In the genomic region with DNA sequence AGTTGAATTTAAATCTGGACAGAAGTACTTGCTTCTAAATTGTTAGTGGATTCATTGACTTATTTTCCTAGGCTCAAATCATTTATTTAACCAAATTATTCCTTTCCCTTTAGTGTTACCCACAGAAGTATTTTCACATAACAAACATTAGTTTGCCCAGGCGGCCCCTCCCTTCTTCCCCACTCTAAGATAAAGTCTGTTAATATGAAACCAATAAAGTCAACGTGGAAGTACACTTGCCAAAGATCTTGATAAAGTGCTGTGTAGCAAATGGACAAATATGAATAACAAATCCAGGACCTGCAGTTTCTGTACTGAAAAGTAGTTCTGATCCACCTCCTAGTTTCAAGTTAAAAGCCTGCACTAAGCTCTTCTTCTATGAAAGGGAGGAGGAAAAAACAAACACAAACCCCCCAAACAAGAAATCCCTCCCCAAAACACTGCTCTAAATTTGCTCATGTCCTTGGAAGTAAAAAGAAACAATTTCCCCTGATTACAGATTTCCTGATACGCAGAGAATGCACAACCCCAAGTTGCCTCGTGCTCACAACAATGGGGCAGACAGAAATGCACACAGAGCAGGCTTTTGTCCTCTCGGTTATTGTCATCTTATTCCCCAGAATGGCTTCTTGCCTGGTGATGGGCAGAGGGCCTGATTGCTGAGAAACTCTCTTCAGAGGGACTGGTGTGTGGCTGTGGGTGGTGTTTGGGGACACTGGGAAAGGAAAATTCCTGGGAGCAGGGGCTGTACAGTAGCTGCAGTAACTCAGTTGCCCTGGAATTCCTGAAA, we compare ENCODE assay signal across 12 cellular contexts. TPM values are rescaled to one million over a fixed set of nuclear protein-coding genes. Genes with fewer than 3 reads are reported as not detected.
DNase-seq lines count a peak whose midpoint lies in the region; ATAC-seq and TF ChIP-seq lines count a peak whose summit lies in the region.
"Had no signal": no experiment of that assay in that cellular context is flagged by ENCODE, and none has a peak within 500 bp of the region (broad histone marks: within the 10 kb centered on the region; RNA-seq: fewer than 3 reads in every experiment).

No MANE protein-coding gene starts in this region.

- peaks cover 11% of the 10 kb centered on the region for H3F3A ChIP-seq in OCI-LY1 (ENCODE audit: insufficient read depth, low read length)

- WGBS in neuronal stem cell (ENCODE audit: extremely low coverage in 2 of 2, insufficient read length in 2 of 2, insufficient replicate concordance in 1 of 2), 2 donors: no CpG with 5 or more reads among the region's 5 CpGs

- no peaks in the 10 kb centered on the region for H3K9me3 Mint-ChIP-seq in CD8-positive, alpha-beta memory T cell
- H3K9me3 Mint-ChIP-seq in dendritic cell treated with granulocyte-macrophage colony-stimulating factor and Interleukin-4, amounts not matched to agents 40 ng/mL and 50 ng/mL, for 4 days: no peaks in the 10 kb centered on the region

- H2AFZ ChIP-seq in OCI-LY1 (ENCODE audit: low read length) (0 out of 2 replicates have a peak overlapping the region, but pooled peaks have one; percentile 73), neuronal stem cell (ENCODE audit: low read length) (peak overlapping the region; percentile 55)

- no peaks in the 10 kb centered on the region for H3K79me2 ChIP-seq in OCI-LY1 (ENCODE audit: insufficient read depth, low read length)

- H3K9me3 ChIP-seq in CD8-positive, alpha-beta memory T cell (ENCODE audit: low read length): no peaks in the 10 kb centered on the region
- H3K9me3 ChIP-seq in OCI-LY1 (ENCODE audit: low read length) (no peaks in the 10 kb centered on the region), neuronal stem cell (replicated peaks in 1 of 2; ENCODE audit: control insufficient read depth in 2 of 2, insufficient read depth in 1 of 2, low read depth in 1 of 2, low read length in 2 of 2) (no peaks in the 10 kb centered on the region)
- H3K9me3 ChIP-seq: breast epithelium had no signal

- H3K79me1 ChIP-seq in neuronal stem cell (ENCODE audit: low read depth, low read length): no peaks in the 10 kb centered on the region

- H3K9ac ChIP-seq in OCI-LY1 (ENCODE audit: low read length) (peak overlapping the region; percentile 68), neuronal stem cell (ENCODE audit: low read depth, low read length, poor library complexity) (no peak overlapping the region)

- H2BK120ac ChIP-seq in neuronal stem cell (ENCODE audit: low read depth, low read length): no peak overlapping the region

- no peak overlapping the region for H3K18ac ChIP-seq in neuronal stem cell (ENCODE audit: low read length)

- peak overlapping the region in 6 of 7 donors; percentile 4 to 72 (median 35) for H3K4me3 Mint-ChIP-seq in CD8-positive, alpha-beta memory T cell
- H3K4me3 Mint-ChIP-seq in dendritic cell treated with granulocyte-macrophage colony-stimulating factor and Interleukin-4, amounts not matched to agents 40 ng/mL and 50 ng/mL, for 4 days: no peak overlapping the region

- peak overlapping the region; percentile 82 to 98 (median 96) for H3K27ac Mint-ChIP-seq in CD8-positive, alpha-beta memory T cell
- H3K27ac Mint-ChIP-seq in dendritic cell treated with granulocyte-macrophage colony-stimulating factor and Interleukin-4, amounts not matched to agents 40 ng/mL and 50 ng/mL, for 4 days: peak overlapping the region; percentile 68

- POLR2A ChIA-PET in CD8-positive, alpha-beta memory T cell (lab: Charles Lee): interaction anchor here (1.9 to 2.9 kb wide), 3 partner anchors 20 to 89 kb away, joined by 8 to 20 read pairs (median 10); no protein-coding TSS in a partner anchor

- no peaks in the 10 kb centered on the region for H3K9me2 ChIP-seq in OCI-LY1 (ENCODE audit: low read depth, low read length)

- peaks cover 58 to 78% (median 77%) of the 10 kb centered on the region in 3 donors for H3K4me1 Mint-ChIP-seq in CD8-positive, alpha-beta memory T cell
- peaks cover 30% of the 10 kb centered on the region for H3K4me1 Mint-ChIP-seq in dendritic cell treated with granulocyte-macrophage colony-stimulating factor and Interleukin-4, amounts not matched to agents 40 ng/mL and 50 ng/mL, for 4 days (ENCODE audit: low read depth)

- no peak for ATAC-seq in GM21529 (IDR thresholded peaks at IDR 0.05; ENCODE audit: unreplicated experiment)
- no peak for ATAC-seq in HG03175 (IDR thresholded peaks at IDR 0.05; ENCODE audit: unreplicated experiment)

- no peak for TF ChIP-seq CTCF in OCI-LY1 (IDR thresholded peaks at IDR 0.05; ENCODE audit: low read length)

- no peak overlapping the region for H4K91ac ChIP-seq in neuronal stem cell (ENCODE audit: low read depth, low read length, poor library complexity)

- H3K4me1 ChIP-seq in CD8-positive, alpha-beta memory T cell (ENCODE audit: insufficient read depth, low read length): peaks cover 65% of the 10 kb centered on the region
- H3K4me1 ChIP-seq in OCI-LY1 (ENCODE audit: insufficient read depth, low read length, severe bottlenecking) (peaks cover 65% of the 10 kb centered on the region), neuronal stem cell (ENCODE audit: control insufficient read depth in 2 of 2, insufficient read depth in 1 of 2, low read depth in 1 of 2, low read length in 2 of 2) (peaks cover 0 to 23% of the 10 kb centered on the region in 2 donors)
- H3K4me1 ChIP-seq: breast epithelium had no signal

- no peak overlapping the region for H2BK15ac ChIP-seq in neuronal stem cell (ENCODE audit: low read length)

- no peak for DNase-seq in CD8-positive, alpha-beta memory T cell
- DNase-seq in neuronal stem cell (ENCODE audit: low spot score) (peak; percentile 15), NCI-H524 (lab: John Stamatoyannopoulos, UW) (no peak), A172 (ENCODE audit: low spot score) (no peak)
- DNase-seq: stimulated activated CD4-positive, alpha-beta T cell treated with anti-CD3 and anti-CD28 coated beads, Interleukin-4, amount 100 ng/mL, for 1 hour had no signal

- no peak overlapping the region for H2BK5ac ChIP-seq in neuronal stem cell (ENCODE audit: low read length)

- no peak overlapping the region for H2AK5ac ChIP-seq in neuronal stem cell (ENCODE audit: low read depth, low read length)

- peak overlapping the region; percentile 48 for H3K4me2 ChIP-seq in OCI-LY1 (ENCODE audit: low read length)
- H3K4me2 ChIP-seq in neuronal stem cell (ENCODE audit: insufficient read depth, low read length, poor library complexity, severe bottlenecking): no peak overlapping the region

- H3K36me3 Mint-ChIP-seq in CD8-positive, alpha-beta memory T cell: peaks cover 0 to 2% (median 0%) of the 10 kb centered on the region in 3 donors
- H3K36me3 Mint-ChIP-seq in dendritic cell treated with granulocyte-macrophage colony-stimulating factor and Interleukin-4, amounts not matched to agents 40 ng/mL and 50 ng/mL, for 4 days (ENCODE audit: low read depth): no peaks in the 10 kb centered on the region

- H4K20me1 ChIP-seq in OCI-LY1 (ENCODE audit: insufficient read depth, low read length): no peaks in the 10 kb centered on the region

- no peaks in the 10 kb centered on the region for H3K27me3 ChIP-seq in CD8-positive, alpha-beta memory T cell (ENCODE audit: insufficient read depth, low read length, poor library complexity, severe bottlenecking)
- no peaks in the 10 kb centered on the region for H3K27me3 ChIP-seq in OCI-LY1 (ENCODE audit: insufficient read depth, low read length)
- no peaks in the 10 kb centered on the region for H3K27me3 ChIP-seq in neuronal stem cell (ENCODE audit: control insufficient read depth in 3 of 3, insufficient read depth in 3 of 3, low read depth in 1 of 3, low read length in 3 of 3)

- H3K27me3 Mint-ChIP-seq in CD8-positive, alpha-beta memory T cell: peaks cover 0 to 7% of the 10 kb centered on the region in 2 donors
- H3K27me3 Mint-ChIP-seq in dendritic cell treated with granulocyte-macrophage colony-stimulating factor and Interleukin-4, amounts not matched to agents 40 ng/mL and 50 ng/mL, for 4 days: no peaks in the 10 kb centered on the region

- H3K23ac ChIP-seq in neuronal stem cell (ENCODE audit: low read depth, low read length, poor library complexity): no peak overlapping the region

- H3K4ac ChIP-seq in neuronal stem cell (ENCODE audit: low read length): no peak overlapping the region

- H3K27ac ChIP-seq in CD8-positive, alpha-beta memory T cell (ENCODE audit: low read depth, low read length): no peak overlapping the region
- H3K27ac ChIP-seq in OCI-LY1 (ENCODE audit: low read depth, low read length, poor library complexity, severe bottlenecking): peak overlapping the region; percentile 99
- no peak overlapping the region for H3K27ac ChIP-seq in neuronal stem cell (replicated peaks; ENCODE audit: low read length)
- H3K27ac ChIP-seq: SK-N-MC had no signal

- no peak overlapping the region for H4K8ac ChIP-seq in neuronal stem cell (ENCODE audit: low read depth, low read length)

- no peak overlapping the region for H3K14ac ChIP-seq in neuronal stem cell (ENCODE audit: low read length)

- CTCF ChIA-PET in CD8-positive, alpha-beta memory T cell (lab: Charles Lee): interaction anchor here (0.9 to 3.2 kb wide), 5 partner anchors 12 to 94 kb away, joined by 3 to 11 read pairs (median 4); no protein-coding TSS in a partner anchor

- no peaks in the 10 kb centered on the region for H3K36me3 ChIP-seq in CD8-positive, alpha-beta memory T cell (ENCODE audit: insufficient read depth, low read length)
- H3K36me3 ChIP-seq in OCI-LY1 (ENCODE audit: insufficient read depth, low read length) (no peaks in the 10 kb centered on the region), neuronal stem cell (replicated peaks in 1 of 2; ENCODE audit: control insufficient read depth in 2 of 2, insufficient read depth in 2 of 2, low read length in 2 of 2) (no peaks in the 10 kb centered on the region)
- H3K36me3 ChIP-seq: breast epithelium had no signal

- H3K4me3 ChIP-seq in CD8-positive, alpha-beta memory T cell (ENCODE audit: low read length): no peak overlapping the region
- no peak overlapping the region for H3K4me3 ChIP-seq in OCI-LY1 (ENCODE audit: low read depth, low read length, poor library complexity, severe bottlenecking)
- H3K4me3 ChIP-seq in neuronal stem cell (ENCODE audit: low read length in 2 of 2): no peak overlapping the region
- H3K4me3 ChIP-seq: breast epithelium, SK-N-MC had no signal

- intact Hi-C loops in dendritic cell treated with granulocyte-macrophage colony-stimulating factor and Interleukin-4, amounts not matched to agents 40 ng/mL and 50 ng/mL, for 4 days (cut with micrococcal nuclease): loop anchor here (2.0 kb wide), 1 partner anchor 19 kb away; no protein-coding TSS in a partner anchor

- no peak overlapping the region for H2BK12ac ChIP-seq in neuronal stem cell (ENCODE audit: low read length)

RNA-seq across cellular contexts. Expression of a gene that starts 23.2 kb away (rescaled TPM):
- 1,000 to 10,000 TPM; 3,415 to 3,478 TPM for total RNA-seq in CD8-positive, alpha-beta memory T cell
- polyA plus RNA-seq in CD8-positive, alpha-beta memory T cell: 28,788 TPM
- polyA plus RNA-seq in neuronal stem cell (2013, experiment 1 of 2): 3,189 TPM
- 3,111 TPM for polyA plus RNA-seq in neuronal stem cell (2013, experiment 2 of 2)
- total RNA-seq in A172 (2014; rRNA removed; shearing (Covaris generic)): 16,491 and 16,946 TPM in 2 replicates

RNA-seq across cellular contexts. Expression of a gene that starts 46.3 kb away (rescaled TPM):
- not detected for total RNA-seq in CD8-positive, alpha-beta memory T cell
- polyA plus RNA-seq in CD8-positive, alpha-beta memory T cell: not detected
- not detected for polyA plus RNA-seq in neuronal stem cell (2013, experiment 1 of 2)
- not detected for polyA plus RNA-seq in neuronal stem cell (2013, experiment 2 of 2)
- total RNA-seq in A172 (2014; rRNA removed; shearing (Covaris generic)): not detected in 2 replicates
- total RNA-seq: breast epithelium, LHCN-M2 had no signal
